Comparison of ENCODE assay signal across 8 cellular contexts in the genomic region with DNA sequence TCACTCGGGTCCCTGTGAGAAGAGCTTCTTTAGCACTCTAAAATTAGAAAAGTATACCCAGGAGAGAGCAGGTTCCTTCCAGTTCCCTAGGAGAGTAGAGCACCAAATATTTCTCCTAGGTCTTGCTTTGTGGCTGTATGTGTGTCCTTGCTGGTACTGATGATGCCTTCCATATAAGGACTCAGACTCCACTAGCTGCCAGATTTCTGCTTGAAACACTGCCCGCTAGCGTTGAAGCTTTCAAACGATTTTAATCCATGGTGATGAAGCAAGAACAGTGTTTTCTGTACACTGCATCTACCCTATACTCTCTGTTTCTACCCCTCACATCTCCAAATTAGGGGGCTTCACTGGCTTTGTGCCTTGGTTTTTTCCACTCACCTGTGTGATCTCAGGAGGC. TPM values are rescaled to one million over a fixed set of nuclear protein-coding genes. Genes with fewer than 3 reads are reported as not detected.
DNase-seq lines count a peak whose midpoint lies in the region; ATAC-seq, FAIRE-seq and TF ChIP-seq lines count a peak whose summit lies in the region.

No MANE protein-coding gene starts in this region.

- in situ Hi-C loops in Panc1 (cut with HindIII; ENCODE audit: low pct_unique_long_range_greater_than_20kb, low sequenced_read_pairs), result no loop called here

- DNase-seq in Panc1 (ENCODE audit: low read depth, low spot score) (no peak), fibroblast of peridontal ligament (ENCODE audit: extremely low read depth) (peak; percentile 58), stomach (no peak), D721Med (ENCODE audit: insufficient read length, low spot score) (no peak), GM03348 (ENCODE audit: low spot score) (no peak)

- intact Hi-C loops in Panc1 (cut with micrococcal nuclease; ENCODE audit: unreplicated experiment) (no loop called here), stomach (cut with DNase I; ENCODE audit: low total_unique reads) (no loop called here)

- no TSS peak for BruUV-seq in Panc1 (replicated peaks; lab: Mats Ljungman, UMichigan)

- ATAC-seq in GM18505 (IDR thresholded peaks at IDR 0.05; ENCODE audit: unreplicated experiment) (peak; percentile 37), HG03378 (IDR thresholded peaks at IDR 0.05; ENCODE audit: unreplicated experiment) (peak; percentile 31), Panc1 (peak; percentile 39; the same call in 1 of the 2 replicates), GM18858 (IDR thresholded peaks at IDR 0.05; ENCODE audit: unreplicated experiment) (no peak)

- no peak overlapping the region for H3K4me3 ChIP-seq in Panc1 (ENCODE audit: low read depth in 2 of 2, low read length in 2 of 2)
- peak overlapping the region in 1 of 4 donors; percentile 16 for H3K4me3 ChIP-seq in stomach

- H3K27me3 ChIP-seq in Panc1 (ENCODE audit: control insufficient read depth, insufficient read depth, low read length) (no peaks in the 10 kb centered on the region), stomach (no peaks in the 10 kb centered on the region)

- WGBS in stomach, 5 donors, result 52 to 70% (median 65%) methylated on average over 4 of the region's 4 CpGs

- TF ChIP-seq POLR2A in GM18505 (IDR thresholded peaks at IDR 0.05; ENCODE audit: borderline replicate concordance, extremely low read depth, insufficient read depth, insufficient read length), result no peak
- TF ChIP-seq POLR2A in stomach (IDR thresholded peaks at IDR 0.05), result no peak

- peak; percentile 65 for TF ChIP-seq CTCF in Panc1 (IDR thresholded peaks at IDR 0.05)
- TF ChIP-seq CTCF in stomach (IDR thresholded peaks at IDR 0.05), result no peak
- no peak for TF ChIP-seq CTCF in D721Med (IDR thresholded peaks at IDR 0.05; ENCODE audit: insufficient read depth, missing control alignments)

- peaks cover 5% of the 10 kb centered on the region; the same call in 1 of the 2 replicates for H3K36me3 ChIP-seq in Panc1 (ENCODE audit: control insufficient read depth, insufficient read depth, low read length)
- no peaks in the 10 kb centered on the region for H3K36me3 ChIP-seq in stomach

- FAIRE-seq in D721Med (lab: Jason Lieb, UNC), result no peak

- no peak for TF ChIP-seq EP300 in stomach (IDR thresholded peaks at IDR 0.05)

- H3K9me3 ChIP-seq in Panc1 (ENCODE audit: control insufficient read depth, insufficient read depth, low read depth, low read length) (no peaks in the 10 kb centered on the region), stomach (no peaks in the 10 kb centered on the region)

- H3K27ac ChIP-seq in Panc1 (ENCODE audit: low read length) (peak overlapping the region; percentile 54; the same call in 1 of the 2 replicates), stomach (peak overlapping the region in 4 of 5 donors; percentile 39 to 92 (median 68))

- H3K4me1 ChIP-seq in Panc1 (ENCODE audit: control insufficient read depth, insufficient read depth, low read length) (peaks cover 10% of the 10 kb centered on the region), stomach (peaks cover 14 to 32% (median 26%) of the 10 kb centered on the region in 4 donors)

- POLR2A ChIA-PET in Panc1 (lab: Charles Lee), result no interaction called here

- CTCF ChIA-PET in Panc1 (lab: Charles Lee), result no interaction called here

RNA-seq across cellular contexts. Expression of a gene that starts 2.4 kb away (rescaled TPM):
- 25.3 TPM for total RNA-seq in Panc1 (2021; ENCODE audit: unreplicated experiment)
- 5.4 TPM for polyA plus RNA-seq in Panc1 (2012; ENCODE audit: insufficient read length)
- total RNA-seq in stomach, result 10 to 100 TPM in 2 of 5 donors, 1 to 10 TPM in 3; 1.4 to 16.0 (median 5.3) TPM
- 1 to 10 TPM; 2.6 to 3.1 (median 2.7) TPM for polyA plus RNA-seq in stomach
